Comparison of ENCODE assay signal across 8 cellular contexts in genomic region chr2:240567872-240568677, GRCh38. TPM values are rescaled to one million over a fixed set of nuclear protein-coding genes. Genes with fewer than 3 reads are reported as not detected.
A peak's percentile ranks its signal among the peaks of the same experiment; 100 is the strongest.
DNase-seq lines count a peak whose midpoint lies in the region; ATAC-seq and TF ChIP-seq lines count a peak whose summit lies in the region.

RNPEPL1 (plus strand) TSS chr2:240568484; CDS start chr2:240568587, 103 bp downstream.

- H4K20me1 ChIP-seq in MM.1S (ENCODE audit: insufficient read depth, low read length), result no peaks in the 10 kb centered on the region

- peak within 1 kb of the TSS; percentile 87 for H3K4me3 Mint-ChIP-seq in activated CD4-positive, alpha-beta T cell treated with anti-CD3 and anti-CD28 coated beads for 36 hours
- peak within 1 kb of the TSS; percentile 89 for H3K4me3 Mint-ChIP-seq in stimulated activated memory B cell treated with anti-CD40 and anti-IgM and Interleukin-4, amounts not matched to agents 10 μg/mL and 1 μg/mL and 100 μg/mL, for 72 hours

- peak within 1 kb of the TSS; percentile 95 for H3K4me2 ChIP-seq in MM.1S (ENCODE audit: low read depth, low read length)

- TF ChIP-seq CTCF in MM.1S (IDR thresholded peaks at IDR 0.05; ENCODE audit: low read length) (no peak), right lobe of liver (IDR thresholded peaks at IDR 0.05) (peak in 2 of 4 donors; percentile 14 to 36)

- H3K9me2 ChIP-seq in MM.1S (replicated peaks; ENCODE audit: insufficient read depth, low read length), result no peaks in the 10 kb centered on the region

- H3K4me3 ChIP-seq in MM.1S (ENCODE audit: low read length), result peak within 1 kb of the TSS; percentile 83
- H3K4me3 ChIP-seq in duodenal mucosa (ENCODE audit: low read depth in 1 of 2, low read length in 2 of 2), result peak within 1 kb of the TSS; percentile 87 to 94
- H3K4me3 ChIP-seq in right lobe of liver, result peak within 1 kb of the TSS; percentile 68 to 78 (median 78)

- H3K27me3 ChIP-seq in MM.1S (replicated peaks; ENCODE audit: insufficient read depth, low read length) (no peaks in the 10 kb centered on the region), duodenal mucosa (ENCODE audit: control insufficient read depth in 1 of 2, insufficient read depth in 2 of 2, low read length in 2 of 2) (no peaks in the 10 kb centered on the region), right lobe of liver (no peaks in the 10 kb centered on the region)

- H3K4me1 Mint-ChIP-seq in activated CD4-positive, alpha-beta T cell treated with anti-CD3 and anti-CD28 coated beads for 36 hours, result peaks cover 49% of the 10 kb centered on the region
- H3K4me1 Mint-ChIP-seq in stimulated activated memory B cell treated with anti-CD40 and anti-IgM and Interleukin-4, amounts not matched to agents 10 μg/mL and 1 μg/mL and 100 μg/mL, for 72 hours, result peaks cover 68% of the 10 kb centered on the region

- ATAC-seq in GM21529 (IDR thresholded peaks at IDR 0.05; ENCODE audit: unreplicated experiment) (peak; percentile 25), right lobe of liver (peak; percentile 10 to 39 (median 29))
- ATAC-seq in activated CD4-positive, alpha-beta T cell treated with anti-CD3 and anti-CD28 coated beads for 36 hours, result peak; percentile 17
- peak; percentile 64 for ATAC-seq in stimulated activated memory B cell treated with anti-CD40 and anti-IgM and Interleukin-4, amounts not matched to agents 10 μg/mL and 1 μg/mL and 100 μg/mL, for 72 hours

- no peaks in the 10 kb centered on the region for H3K9me3 Mint-ChIP-seq in activated CD4-positive, alpha-beta T cell treated with anti-CD3 and anti-CD28 coated beads for 36 hours (ENCODE audit: low read depth)
- H3K9me3 Mint-ChIP-seq in stimulated activated memory B cell treated with anti-CD40 and anti-IgM and Interleukin-4, amounts not matched to agents 10 μg/mL and 1 μg/mL and 100 μg/mL, for 72 hours, result no peaks in the 10 kb centered on the region

- H3K27ac ChIP-seq in MM.1S (ENCODE audit: low read length) (peak within 1 kb of the TSS; percentile 81), duodenal mucosa (ENCODE audit: low read depth, low read length) (peak within 1 kb of the TSS; percentile 92), right lobe of liver (peak within 1 kb of the TSS; percentile 74 to 91 (median 86))

- DNase-seq in DMS79 (lab: John Stamatoyannopoulos, UW), result peak; percentile 17
- DNase-seq in MM.1S, result peak; percentile 60
- peak; percentile 69 for DNase-seq in activated CD4-positive, alpha-beta T cell treated with anti-CD3 and anti-CD28 coated beads for 36 hours
- DNase-seq in right lobe of liver, result peak; percentile 59 to 70 (median 59)
- DNase-seq in putamen (ENCODE audit: low spot score), result no peak

- peak within 1 kb of the TSS; percentile 79 for H3K9ac ChIP-seq in MM.1S (ENCODE audit: low read length)
- peak within 1 kb of the TSS; percentile 66 to 87 for H3K9ac ChIP-seq in duodenal mucosa (ENCODE audit: low read depth in 1 of 2, low read length in 2 of 2)

- POLR2A ChIA-PET in activated CD4-positive, alpha-beta T cell treated with anti-CD3 and anti-CD28 coated beads for 36 hours (lab: Charles Lee), result interaction anchor here (1.4 kb wide), 1 partner anchor 18 kb away, joined by 8 read pairs; the partner anchor contains the start of gene CAPN10

- no peaks in the 10 kb centered on the region for H3K27me3 Mint-ChIP-seq in activated CD4-positive, alpha-beta T cell treated with anti-CD3 and anti-CD28 coated beads for 36 hours
- no peaks in the 10 kb centered on the region for H3K27me3 Mint-ChIP-seq in stimulated activated memory B cell treated with anti-CD40 and anti-IgM and Interleukin-4, amounts not matched to agents 10 μg/mL and 1 μg/mL and 100 μg/mL, for 72 hours

- H2AFZ ChIP-seq in MM.1S (ENCODE audit: low read length), result peak within 1 kb of the TSS; percentile 58

- peaks cover 23% of the 10 kb centered on the region for H3F3A ChIP-seq in MM.1S (ENCODE audit: insufficient read depth, low read length)

- H3K36me3 ChIP-seq in MM.1S (replicated peaks; ENCODE audit: insufficient read depth, low read length) (no peaks in the 10 kb centered on the region), duodenal mucosa (ENCODE audit: control insufficient read depth in 1 of 2, insufficient read depth in 2 of 2, low read length in 2 of 2) (peaks cover 0 to 11% of the 10 kb centered on the region in 2 donors), right lobe of liver (no peaks in the 10 kb centered on the region)

- H3K9me3 ChIP-seq in MM.1S (replicated peaks; ENCODE audit: insufficient read depth, low read length), result no peaks in the 10 kb centered on the region
- no peaks in the 10 kb centered on the region for H3K9me3 ChIP-seq in duodenal mucosa (ENCODE audit: control insufficient read depth in 1 of 2, low read length in 2 of 2)
- no peaks in the 10 kb centered on the region for H3K9me3 ChIP-seq in right lobe of liver

- H3K4me1 ChIP-seq in MM.1S (ENCODE audit: low read length) (peaks cover 45% of the 10 kb centered on the region), duodenal mucosa (ENCODE audit: control insufficient read depth in 1 of 2, insufficient read depth in 2 of 2, low read length in 2 of 2) (peaks cover 54 to 61% of the 10 kb centered on the region in 2 donors), right lobe of liver (peaks cover 0 to 43% (median 16%) of the 10 kb centered on the region in 4 donors)

- H3K36me3 Mint-ChIP-seq in activated CD4-positive, alpha-beta T cell treated with anti-CD3 and anti-CD28 coated beads for 36 hours (ENCODE audit: low read depth), result peaks cover 21% of the 10 kb centered on the region
- peaks cover 19% of the 10 kb centered on the region for H3K36me3 Mint-ChIP-seq in stimulated activated memory B cell treated with anti-CD40 and anti-IgM and Interleukin-4, amounts not matched to agents 10 μg/mL and 1 μg/mL and 100 μg/mL, for 72 hours

- 0% methylated on average over 14 of the region's 106 CpGs for whole genome bisulfite sequencing in right lobe of liver (ENCODE audit: insufficient coverage, low coverage, low lambda C conversion rate, missing lambda C conversion rate)

- peak within 1 kb of the TSS; percentile 94 for H3K27ac Mint-ChIP-seq in activated CD4-positive, alpha-beta T cell treated with anti-CD3 and anti-CD28 coated beads for 36 hours
- H3K27ac Mint-ChIP-seq in stimulated activated memory B cell treated with anti-CD40 and anti-IgM and Interleukin-4, amounts not matched to agents 10 μg/mL and 1 μg/mL and 100 μg/mL, for 72 hours, result peak within 1 kb of the TSS; percentile 97

- intact Hi-C loops in activated CD4-positive, alpha-beta T cell treated with anti-CD3 and anti-CD28 coated beads for 36 hours (cut with DNase I, micrococcal nuclease), result loop anchor here (1.0 to 10.0 kb wide), 10 partner anchors 8 to 1317 kb away; partner anchors contain the start of genes D2HGDH (in 1 of the 2), DTYMK (in 1 of the 2), DUSP28 (in 1 of the 2) and FARP2 (in 1 of the 2)
- intact Hi-C loops in right lobe of liver (cut with DNase I), result no loop called here

- no peak for TF ChIP-seq POLR2A in right lobe of liver (IDR thresholded peaks at IDR 0.05)

- CTCF ChIA-PET in activated CD4-positive, alpha-beta T cell treated with anti-CD3 and anti-CD28 coated beads for 36 hours (lab: Charles Lee), result interaction anchor here (0.7 to 3.8 kb wide), 4 partner anchors 12 to 24 kb away, joined by 3 to 61 read pairs (median 7); partner anchors contain the start of gene CAPN10

- H3K79me2 ChIP-seq in MM.1S (ENCODE audit: low read length), result peaks cover 79% of the 10 kb centered on the region

RNA-seq across cellular contexts. Expression of gene RNPEPL1, which starts in this region (rescaled TPM):
- total RNA-seq in activated CD4-positive, alpha-beta T cell treated with anti-CD3 and anti-CD28 coated beads for 36 hours, result 10 to 100 TPM; 35.7 to 43.8 TPM
- 100 to 1,000 TPM in 1 of 6 experiments, 10 to 100 TPM in 5; 24.7 to 105 (median 31.0) TPM for total RNA-seq in right lobe of liver

Comparison
In these comparisons a context has a peak if more than half of its experiments do, and no peak if none do; other contexts are left out.
1. intact Hi-C loops: an anchor here in activated CD4-positive, alpha-beta T cell treated with anti-CD3 and anti-CD28 coated beads for 36 hours (1.0 to 10.0 kb wide); none called in right lobe of liver.